20 cellular contexts compared by ENCODE assay signal in the genomic region with DNA sequence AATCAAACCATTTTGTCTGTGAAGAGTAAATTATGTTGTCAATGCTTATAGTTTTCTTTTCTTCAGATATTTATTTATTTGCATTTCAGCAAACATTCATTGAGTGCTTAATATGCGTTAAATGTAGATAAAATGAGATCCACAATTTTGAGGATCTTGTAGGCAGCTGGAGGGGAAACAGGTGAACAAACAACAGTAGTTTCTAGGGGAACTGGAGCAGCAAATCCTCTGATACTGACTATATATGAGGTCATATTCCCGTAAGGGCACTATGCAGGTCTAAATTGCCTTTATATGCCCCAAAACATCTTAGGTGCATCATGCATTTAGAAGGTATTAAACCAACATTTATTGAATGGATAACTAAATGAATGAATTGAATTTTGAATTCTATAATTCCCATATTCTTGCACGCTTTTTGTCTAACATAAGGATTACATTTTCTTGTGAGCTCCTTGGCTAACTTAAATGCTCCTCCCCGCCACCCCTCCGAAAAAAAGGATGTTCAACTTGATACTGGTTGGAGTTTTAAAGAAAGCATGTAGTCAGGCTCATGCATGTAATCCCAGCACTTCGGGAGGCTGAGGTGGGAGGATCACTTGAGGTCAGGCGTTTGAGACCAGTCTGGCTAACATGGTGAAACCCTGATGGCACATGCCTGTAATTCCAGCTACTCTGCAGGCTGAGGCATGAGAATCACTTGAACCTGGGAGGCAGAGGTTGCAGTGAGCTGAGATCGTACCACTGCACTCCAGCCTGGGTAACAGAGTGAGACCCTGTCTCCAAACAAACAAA.
"Had no signal": no experiment of that assay in that cellular context is flagged by ENCODE, and none has a peak within 500 bp of the region (broad histone marks: within the 10 kb centered on the region; RNA-seq: fewer than 3 reads in every experiment).

No MANE protein-coding gene starts in this region.

- H3K4me3 ChIP-seq: coronary artery, esophagus squamous epithelium, left ventricle myocardium inferior, right atrium auricular region, tibial nerve had no signal

- H3K9me3 Mint-ChIP-seq: activated CD4-positive, alpha-beta T cell treated with anti-CD3 and anti-CD28 coated beads, Interleukin-2, amount 10 ng/mL, durations not matched to agents 24 days and 14 days; activated naive CD4-positive, alpha-beta T cell treated with anti-CD3 and anti-CD28 coated beads, Interleukin-2, amount 50 U/mL, for 72 hours; stimulated activated memory B cell treated with anti-CD40 and anti-IgM and Interleukin-4, amounts not matched to agents 10 μg/mL and 1 μg/mL and 100 μg/mL, for 72 hours; T-helper 2 cell treated with Interferon-gamma antibody and Interleukin-4, amounts not matched to agents 5 μg/mL and 100 μg/mL, for 36 hours had no signal

- H3K27ac ChIP-seq: coronary artery, esophagus squamous epithelium, left ventricle myocardium inferior, right atrium auricular region, tibial nerve had no signal

- H3K4me3 Mint-ChIP-seq: activated CD4-positive, alpha-beta T cell treated with anti-CD3 and anti-CD28 coated beads, Interleukin-2, amount 10 ng/mL, durations not matched to agents 24 days and 14 days; activated CD8-positive, alpha-beta T cell treated with anti-CD3 and anti-CD28 coated beads, Interleukin-2, amount 10 ng/mL, durations not matched to agents 7 days and 5 days; naive thymus-derived CD8-positive, alpha-beta T cell; stimulated activated memory B cell treated with anti-CD40 and anti-IgM and Interleukin-4, amounts not matched to agents 10 μg/mL and 1 μg/mL and 100 μg/mL, for 72 hours; T-helper 2 cell treated with Interferon-gamma antibody and Interleukin-4, amounts not matched to agents 5 μg/mL and 100 μg/mL, for 36 hours had no signal

- H3K27me3 Mint-ChIP-seq: activated CD4-positive, alpha-beta T cell treated with anti-CD3 and anti-CD28 coated beads, Interleukin-2, amount 10 ng/mL, durations not matched to agents 24 days and 14 days; naive thymus-derived CD8-positive, alpha-beta T cell; progenitor cell of endocrine pancreas; stimulated activated memory B cell treated with anti-CD40 and anti-IgM and Interleukin-4, amounts not matched to agents 10 μg/mL and 1 μg/mL and 100 μg/mL, for 72 hours had no signal

- ATAC-seq: activated CD8-positive, alpha-beta T cell treated with anti-CD3 and anti-CD28 coated beads, Interleukin-2, amount 10 ng/mL, durations not matched to agents 7 days and 5 days; naive thymus-derived CD8-positive, alpha-beta T cell had no signal

- DNase-seq: activated CD4-positive, alpha-beta T cell treated with anti-CD3 and anti-CD28 coated beads, Interleukin-2, amount 10 ng/mL, durations not matched to agents 24 days and 14 days; activated CD4-positive, CD25-positive, alpha-beta regulatory T cell; activated CD8-positive, alpha-beta memory T cell treated with anti-CD3 and anti-CD28 coated beads, Interleukin-2, amount 50 U/mL, for 4 hours; activated CD8-positive, alpha-beta T cell treated with anti-CD3 and anti-CD28 coated beads, Interleukin-2, amount 10 ng/mL, durations not matched to agents 7 days and 5 days; activated effector memory CD4-positive, alpha-beta T cell treated with anti-CD3 and anti-CD28 coated beads, Interleukin-2, amount 50 U/mL, for 16 hours; activated T-cell treated with anti-CD3 and anti-CD28 coated beads, Interleukin-2, amount 50 U/mL, for 48 hours; central memory CD4-positive, alpha-beta T cell; effector CD8-positive, alpha-beta T cell; esophagus squamous epithelium; kidney; left ventricle myocardium inferior; naive thymus-derived CD8-positive, alpha-beta T cell; stimulated activated CD4-positive, alpha-beta T cell treated with anti-CD3 and anti-CD28 coated beads, Interleukin-2, amount 100 ng/mL, for 48 hours had no signal

- H3K36me3 Mint-ChIP-seq: activated naive CD4-positive, alpha-beta T cell treated with anti-CD3 and anti-CD28 coated beads, Interleukin-2, amount 50 U/mL, for 72 hours; naive thymus-derived CD8-positive, alpha-beta T cell; stimulated activated memory B cell treated with anti-CD40 and anti-IgM and Interleukin-4, amounts not matched to agents 10 μg/mL and 1 μg/mL and 100 μg/mL, for 72 hours had no signal

- H3K27me3 ChIP-seq: esophagus squamous epithelium, right atrium auricular region, tibial nerve had no signal

- H3K36me3 ChIP-seq: esophagus squamous epithelium, left ventricle myocardium inferior, right atrium auricular region, tibial nerve had no signal

- H3K9me3 ChIP-seq: esophagus squamous epithelium, left ventricle myocardium inferior, right atrium auricular region, tibial nerve had no signal

- H3K27ac Mint-ChIP-seq: activated CD4-positive, alpha-beta T cell treated with anti-CD3 and anti-CD28 coated beads, Interleukin-2, amount 10 ng/mL, durations not matched to agents 24 days and 14 days; activated CD8-positive, alpha-beta T cell treated with anti-CD3 and anti-CD28 coated beads, Interleukin-2, amount 10 ng/mL, durations not matched to agents 7 days and 5 days; activated naive CD4-positive, alpha-beta T cell treated with anti-CD3 and anti-CD28 coated beads, Interleukin-2, amount 50 U/mL, for 72 hours; naive thymus-derived CD8-positive, alpha-beta T cell; stimulated activated memory B cell treated with anti-CD40 and anti-IgM and Interleukin-4, amounts not matched to agents 10 μg/mL and 1 μg/mL and 100 μg/mL, for 72 hours; T-helper 2 cell treated with Interferon-gamma antibody and Interleukin-4, amounts not matched to agents 5 μg/mL and 100 μg/mL, for 36 hours had no signal

- H3K4me1 Mint-ChIP-seq: activated CD4-positive, alpha-beta T cell treated with anti-CD3 and anti-CD28 coated beads, Interleukin-2, amount 10 ng/mL, durations not matched to agents 24 days and 14 days; naive thymus-derived CD8-positive, alpha-beta T cell; stimulated activated memory B cell treated with anti-CD40 and anti-IgM and Interleukin-4, amounts not matched to agents 10 μg/mL and 1 μg/mL and 100 μg/mL, for 72 hours had no signal

- H3K4me1 ChIP-seq: esophagus squamous epithelium, left ventricle myocardium inferior, right atrium auricular region had no signal
